In the genomic region with DNA sequence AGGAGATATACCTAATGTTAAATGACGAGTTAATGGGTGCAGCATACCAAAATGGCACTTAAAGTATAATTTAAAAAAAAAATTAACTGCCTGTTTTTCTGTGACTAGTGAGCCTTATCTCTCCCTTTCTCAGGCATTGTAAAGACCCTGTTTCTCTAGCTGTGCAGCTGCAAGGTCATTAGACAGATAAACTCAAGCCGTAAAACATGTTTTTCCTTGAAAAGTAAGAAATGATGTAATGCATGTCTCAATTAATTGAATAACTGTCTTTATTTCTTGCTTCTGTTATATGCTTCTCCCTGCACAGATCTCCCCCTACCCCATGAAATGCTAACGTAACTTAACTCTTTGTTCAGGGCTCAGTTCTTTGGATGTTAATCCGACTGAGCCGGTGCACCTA, we compare ENCODE assay signal across 29 cellular contexts.
"Had no signal": no experiment of that assay in that cellular context is flagged by ENCODE, and none has a peak within 500 bp of the region (broad histone marks: within the 10 kb centered on the region; RNA-seq: fewer than 3 reads in every experiment).

No MANE protein-coding gene starts in this region.

- ATAC-seq: effector memory CD8-positive, alpha-beta T cell; esophagus mucosa; foreskin keratinocyte; gastrocnemius medialis; gastroesophageal sphincter; heart left ventricle; heart right ventricle had no signal

- H3K27ac ChIP-seq: colonic mucosa, coronary artery, dorsolateral prefrontal cortex, epithelial cell of prostate, esophagus muscularis mucosa, esophagus squamous epithelium, foreskin keratinocyte, gastrocnemius medialis, gastroesophageal sphincter, heart left ventricle, heart right ventricle had no signal

- H3K4me1 ChIP-seq: colonic mucosa, esophagus squamous epithelium, gastrocnemius medialis, gastroesophageal sphincter, heart left ventricle, heart right ventricle had no signal

- H3K27me3 ChIP-seq: colonic mucosa, dorsolateral prefrontal cortex, esophagus muscularis mucosa, esophagus squamous epithelium, foreskin keratinocyte, gastrocnemius medialis, gastroesophageal sphincter, heart left ventricle, heart right ventricle had no signal

- H3K9me3 Mint-ChIP-seq: dendritic cell treated with granulocyte-macrophage colony-stimulating factor and Interleukin-4, amounts not matched to agents 40 ng/mL and 50 ng/mL, for 4 days; effector memory CD8-positive, alpha-beta T cell had no signal

- H3K27ac Mint-ChIP-seq: dendritic cell treated with granulocyte-macrophage colony-stimulating factor and Interleukin-4, amounts not matched to agents 40 ng/mL and 50 ng/mL, for 4 days; effector memory CD8-positive, alpha-beta T cell; endodermal cell had no signal

- H3K4me1 Mint-ChIP-seq: endodermal cell had no signal

- FAIRE-seq: colon, endometrium, endothelial cell of umbilical vein, frontal cortex had no signal

- H3K4me3 ChIP-seq: colonic mucosa, coronary artery, dorsolateral prefrontal cortex, esophagus muscularis mucosa, esophagus squamous epithelium, gastrocnemius medialis, gastroesophageal sphincter, heart left ventricle, heart right ventricle had no signal

- H3K9me3 ChIP-seq: colonic mucosa, esophagus muscularis mucosa, esophagus squamous epithelium, gastrocnemius medialis, gastroesophageal sphincter, heart left ventricle, heart right ventricle had no signal

- DNase-seq: colonic mucosa; cortex of kidney; dermis blood vessel endothelial cell; dorsolateral prefrontal cortex; effector CD4-positive, alpha-beta T cell; effector CD8-positive, alpha-beta T cell; effector memory CD4-positive, alpha-beta T cell; effector memory CD8-positive, alpha-beta T cell; endodermal cell; erythroblast; esophagus squamous epithelium; foreskin fibroblast; foreskin keratinocyte; foreskin melanocyte; gastrocnemius medialis; glutamatergic neuron; head of caudate nucleus; heart left ventricle; heart right ventricle had no signal

- H3K4me3 Mint-ChIP-seq: dendritic cell treated with granulocyte-macrophage colony-stimulating factor and Interleukin-4, amounts not matched to agents 40 ng/mL and 50 ng/mL, for 4 days; effector memory CD8-positive, alpha-beta T cell; endodermal cell had no signal

- H3K36me3 ChIP-seq: colonic mucosa, esophagus muscularis mucosa, esophagus squamous epithelium, gastrocnemius medialis, gastroesophageal sphincter, heart left ventricle, heart right ventricle had no signal

- H3K27me3 Mint-ChIP-seq: dendritic cell treated with granulocyte-macrophage colony-stimulating factor and Interleukin-4, amounts not matched to agents 40 ng/mL and 50 ng/mL, for 4 days; effector memory CD8-positive, alpha-beta T cell had no signal
